In the genomic region with DNA sequence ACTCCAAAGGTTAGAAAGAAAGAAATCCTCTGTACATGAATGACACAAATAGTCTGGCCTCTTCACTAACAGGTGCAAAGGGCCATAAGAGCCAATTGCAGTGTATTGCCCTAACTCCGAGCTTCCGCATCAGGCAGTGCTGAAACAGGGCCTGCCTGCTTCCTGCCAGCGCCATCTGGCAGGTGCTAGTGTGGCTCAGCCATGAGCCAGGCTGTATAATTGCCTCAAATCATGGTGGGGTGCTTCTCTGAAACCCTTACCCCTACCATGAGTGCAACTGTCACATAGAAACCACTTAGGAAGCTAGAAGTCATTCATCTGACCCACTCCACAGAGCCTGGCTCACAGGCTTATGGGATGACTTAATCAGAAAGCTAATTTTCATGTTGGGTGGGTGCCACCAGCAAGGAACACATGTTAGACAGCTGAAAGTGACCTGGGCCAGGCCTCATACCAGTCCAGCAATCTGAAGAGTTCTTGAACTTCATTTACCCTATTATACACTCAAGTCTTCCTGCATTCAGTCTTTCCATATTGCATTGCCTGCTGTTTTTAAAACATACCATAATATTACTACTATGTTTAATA, we compare ENCODE assay signal across 13 cellular contexts.
DNase-seq lines count a peak whose midpoint lies in the region; ATAC-seq and TF ChIP-seq lines count a peak whose summit lies in the region.
"Had no signal": no experiment of that assay in that cellular context is flagged by ENCODE, and none has a peak within 500 bp of the region (broad histone marks: within the 10 kb centered on the region; RNA-seq: fewer than 3 reads in every experiment).

No MANE protein-coding gene starts in this region.

- H3K4me3 ChIP-seq in GM12865 (ENCODE audit: low read depth, low read length) = no peak overlapping the region

- peak; percentile 2 for TF ChIP-seq CTCF in GM12865 (IDR thresholded peaks at IDR 0.05; ENCODE audit: insufficient read depth, low read depth, low read length, missing control alignments)

- intact Hi-C loops in left colon (cut with DNase I, micrococcal nuclease) = no loop called here

- peak; percentile 60 for DNase-seq in GM12865 (ENCODE audit: low read depth)
- DNase-seq in NCI-H345 treated with DMSO at 0.1 percent for 48 hours (lab: John Stamatoyannopoulos, UW; ENCODE audit: unreplicated experiment) = peak; percentile 74
- peak; percentile 35 to 43 for DNase-seq in left colon
- DNase-seq in SKM-1 (lab: John Stamatoyannopoulos, UW; ENCODE audit: unreplicated experiment) = no peak
- no peak for DNase-seq in stimulated activated CD4-positive, alpha-beta T cell treated with anti-CD3 and anti-CD28 coated beads, Interleukin-15, amount 100 ng/mL, for 24 hours
- DNase-seq: CD8-positive, alpha-beta memory T cell; islet precursor cell; nephron progenitor cell; stimulated activated CD4-positive, alpha-beta T cell treated with anti-CD3 and anti-CD28 coated beads, Interleukin-12 subunit alpha, Interleukin-12 subunit beta, amount 100 ng/mL, for 4 hours; stimulated activated CD8-positive, alpha-beta memory T cell treated with anti-CD3 and anti-CD28 coated beads, Interleukin-4, amount 100 ng/mL, for 48 hours had no signal

- peak; percentile 69 for ATAC-seq in HG03457 (IDR thresholded peaks at IDR 0.05; ENCODE audit: unreplicated experiment)
- peak; percentile 100 for ATAC-seq in left colon
- ATAC-seq in GM18873 (IDR thresholded peaks at IDR 0.05; ENCODE audit: low FRiP score, unreplicated experiment) = no peak
- ATAC-seq in HG03108 (IDR thresholded peaks at IDR 0.05; ENCODE audit: unreplicated experiment) = no peak

Comparison
In these comparisons a context has a peak if more than half of its experiments do, and no peak if none do; other contexts are left out.
1. DNase-seq: peak in GM12865 (single experiment), NCI-H345 treated with DMSO at 0.1 percent for 48 hours (single experiment) and left colon (2 of 2); none in SKM-1 (single experiment) and stimulated activated CD4-positive, alpha-beta T cell treated with anti-CD3 and anti-CD28 coated beads, Interleukin-15, amount 100 ng/mL, for 24 hours (single experiment).
2. ATAC-seq: peak in HG03457 (single experiment) and left colon (single experiment); none in GM18873 (single experiment) and HG03108 (single experiment).